14 cellular contexts compared by ENCODE assay signal in genomic region chr2:234550056-234550455, GRCh38.
"Had no signal": no experiment of that assay in that cellular context is flagged by ENCODE, and none has a peak within 500 bp of the region (broad histone marks: within the 10 kb centered on the region; RNA-seq: fewer than 3 reads in every experiment).

No MANE protein-coding gene starts in this region.

- H3K27ac ChIP-seq: breast epithelium, neutrophil, parathyroid adenoma, right lobe of liver, thoracic aorta, upper lobe of right lung had no signal

- H3K4me3 ChIP-seq: breast epithelium, right lobe of liver, thoracic aorta, upper lobe of right lung had no signal

- H3K4me3 Mint-ChIP-seq: activated B cell treated with CpG ODN at 0.5 μM for 24 hours; activated CD4-positive, alpha-beta memory T cell treated with anti-CD3 and anti-CD28 coated beads, Interleukin-2, amount 10 ng/mL, durations not matched to agents 7 days and 5 days; activated naive CD4-positive, alpha-beta T cell treated with anti-CD3 and anti-CD28 coated beads for 36 hours; activated T-cell treated with anti-CD3 and anti-CD28 coated beads, Interleukin-2, amount 50 U/mL, for 24 hours; naive thymus-derived CD8-positive, alpha-beta T cell; stimulated activated memory B cell treated with anti-CD40 and anti-IgM and Interleukin-4, amounts not matched to agents 10 μg/mL and 1 μg/mL and 100 μg/mL, for 72 hours had no signal

- H3K27ac Mint-ChIP-seq: activated B cell treated with CpG ODN at 0.5 μM for 24 hours; activated CD4-positive, alpha-beta memory T cell treated with anti-CD3 and anti-CD28 coated beads, Interleukin-2, amount 10 ng/mL, durations not matched to agents 7 days and 5 days; activated naive CD4-positive, alpha-beta T cell treated with anti-CD3 and anti-CD28 coated beads for 36 hours; activated T-cell treated with anti-CD3 and anti-CD28 coated beads, Interleukin-2, amount 50 U/mL, for 24 hours; naive thymus-derived CD8-positive, alpha-beta T cell; stimulated activated memory B cell treated with anti-CD40 and anti-IgM and Interleukin-4, amounts not matched to agents 10 μg/mL and 1 μg/mL and 100 μg/mL, for 72 hours had no signal

- H3K36me3 ChIP-seq: breast epithelium, neutrophil, right lobe of liver, thoracic aorta, upper lobe of right lung had no signal

- H3K4me1 ChIP-seq: breast epithelium, parathyroid adenoma, right lobe of liver, upper lobe of right lung had no signal

- H3K79me2 ChIP-seq: parathyroid adenoma had no signal

- DNase-seq: cortex of kidney had no signal

- H3K9me3 ChIP-seq: breast epithelium, neutrophil, right lobe of liver, thoracic aorta, upper lobe of right lung had no signal

- H3K9me3 Mint-ChIP-seq: activated B cell treated with CpG ODN at 0.5 μM for 24 hours had no signal

- H3K27me3 ChIP-seq: breast epithelium, right lobe of liver had no signal

- FAIRE-seq: endometrium had no signal

- H3K9ac ChIP-seq: parathyroid adenoma had no signal
